ENCODE assay signal across 22 cellular contexts in the genomic region with DNA sequence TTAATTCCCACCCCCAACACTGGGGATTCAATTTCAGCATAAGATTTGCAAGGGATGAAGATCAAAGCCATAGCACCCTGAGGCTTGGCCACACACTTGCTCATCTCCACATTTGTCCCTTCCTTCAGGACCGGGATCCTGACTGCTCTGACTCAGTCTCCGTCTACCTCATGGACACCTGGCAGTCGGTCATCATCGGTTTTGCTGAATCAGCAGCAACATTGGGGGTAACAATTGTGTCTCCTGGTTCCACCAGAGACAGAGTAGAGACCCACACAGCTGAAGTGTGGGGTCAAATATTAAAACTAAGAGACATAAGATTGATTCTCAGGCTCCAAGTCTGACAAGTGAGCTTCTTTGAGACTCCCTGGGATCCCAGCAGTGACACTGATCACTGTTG. TPM values are rescaled to one million over a fixed set of nuclear protein-coding genes. Genes with fewer than 3 reads are reported as not detected.
A peak's percentile ranks its signal among the peaks of the same experiment; 100 is the strongest.
DNase-seq lines count a peak whose midpoint lies in the region; ATAC-seq, FAIRE-seq and TF ChIP-seq lines count a peak whose summit lies in the region.
"Had no signal": no experiment of that assay in that cellular context is flagged by ENCODE, and none has a peak within 500 bp of the region (broad histone marks: within the 10 kb centered on the region; RNA-seq: fewer than 3 reads in every experiment).

No MANE protein-coding gene starts in this region.

- H3K79me2 ChIP-seq in HepG2 (ENCODE audit: insufficient read depth, low read length), result no peaks in the 10 kb centered on the region
- H3K79me2 ChIP-seq in DOHH2 (ENCODE audit: control insufficient read depth, low read length), result no peaks in the 10 kb centered on the region
- H3K79me2 ChIP-seq in K562 (ENCODE audit: control insufficient read depth, insufficient read depth, low read length), result no peaks in the 10 kb centered on the region

- no peak for DNase-seq in HepG2 (ENCODE audit: low spot score)
- no peak for DNase-seq in right lobe of liver
- no peak for DNase-seq in K562 (ENCODE audit: extremely low read depth in 1 of 4, low spot score in 3 of 4)
- DNase-seq in mesenteric fat pad (ENCODE audit: low spot score), result peak; percentile 24
- no peak for DNase-seq in DMS 273 treated with DMSO at 0.1 percent for 48 hours (lab: John Stamatoyannopoulos, UW)
- no peak for DNase-seq in HTR-8/SVneo (ENCODE audit: insufficient read length, low spot score)
- DNase-seq in ovary, result no peak
- DNase-seq: 8988T; CD4-positive, alpha-beta T cell; CD8-positive, alpha-beta memory T cell; DMS53; DMS79 treated with DMSO at 0.1 percent for 48 hours; GM23248; H7; HCEC 1CT had no signal

- no peaks in the 10 kb centered on the region for H3K9me2 ChIP-seq in DOHH2 (replicated peaks; ENCODE audit: control insufficient read depth, low read length)

- WGBS in HepG2 (ENCODE audit: low lambda C conversion rate), result 0% methylated on average over 2 of the region's 4 CpGs
- WGBS in right lobe of liver (ENCODE audit: insufficient coverage, low coverage, low lambda C conversion rate, missing lambda C conversion rate), result 94% methylated on average over 4 of the region's 4 CpGs
- 0% methylated on average over 4 of the region's 4 CpGs for WGBS in K562 (ENCODE audit: insufficient coverage, low coverage, missing lambda C conversion rate)
- 93 to 97% (median 93%) methylated on average over 4 of the region's 4 CpGs for WGBS in ovary, 3 donors

- BruUV-seq in HepG2 (replicated peaks; lab: Mats Ljungman, UMichigan), result no TSS peak
- BruUV-seq in K562 (replicated peaks; lab: Mats Ljungman, UMichigan), result no TSS peak

- TF ChIP-seq EP300 in HepG2 (IDR thresholded peaks at IDR 0.05; ENCODE audit: low read depth in 2 of 2, low read length in 2 of 2) (no peak), HepG2 (CRISPR knock-in tag; IDR thresholded peaks at IDR 0.05; ENCODE audit: borderline replicate concordance) (no peak), K562 (IDR thresholded peaks at IDR 0.05; ENCODE audit: low read length) (no peak), ovary (IDR thresholded peaks at IDR 0.05) (no peak)

- TF ChIP-seq POLR2A in HepG2 (IDR thresholded peaks at IDR 0.05; ENCODE audit: insufficient read depth in 1 of 2, low read depth in 2 of 2, low read length in 2 of 2), result no peak
- no peak for TF ChIP-seq POLR2A in right lobe of liver (IDR thresholded peaks at IDR 0.05)
- no peak for TF ChIP-seq POLR2A in K562 (conservative IDR thresholded peaks at IDR 0.05)
- TF ChIP-seq POLR2A in ovary (IDR thresholded peaks at IDR 0.05), result no peak

- TF ChIP-seq CTCF in HepG2 (CRISPR knock-in tag; IDR thresholded peaks at IDR 0.05) (no peak), right lobe of liver (IDR thresholded peaks at IDR 0.05) (no peak), DOHH2 (IDR thresholded peaks at IDR 0.05; ENCODE audit: low read depth, low read length, poor library complexity, severe bottlenecking) (no peak), K562 (IDR thresholded peaks at IDR 0.05 in 2 of 3, conservative IDR thresholded peaks at IDR 0.05 in 1 of 3; ENCODE audit: insufficient read depth in 2 of 3, low read depth in 1 of 3, low read length in 3 of 3) (no peak), ovary (IDR thresholded peaks at IDR 0.05) (no peak)

- TF ChIP-seq RAD21 in HepG2 (CRISPR knock-in tag; IDR thresholded peaks at IDR 0.05), result no peak
- no peak for TF ChIP-seq RAD21 in K562 (CRISPR knock-in tag; conservative IDR thresholded peaks at IDR 0.05 in 1 of 2, IDR thresholded peaks at IDR 0.05 in 1 of 2)

- no peak overlapping the region for H3K9ac ChIP-seq in HepG2 (ENCODE audit: insufficient read depth, low read depth, low read length)
- no peak overlapping the region for H3K9ac ChIP-seq in K562 (ENCODE audit: insufficient read depth in 1 of 2, low read depth in 2 of 2, low read length in 2 of 2)
- H3K9ac ChIP-seq: GM23248 had no signal

- H3K4me2 ChIP-seq in HepG2 (ENCODE audit: low read depth, low read length) (no peak overlapping the region), DOHH2 (ENCODE audit: low read length) (peak overlapping the region; percentile 15; the same call in 1 of the 2 replicates), K562 (ENCODE audit: insufficient read depth, low read length) (no peak overlapping the region)

- no peaks in the 10 kb centered on the region for H4K20me1 ChIP-seq in HepG2 (ENCODE audit: insufficient read depth, low read length)
- no peaks in the 10 kb centered on the region for H4K20me1 ChIP-seq in DOHH2 (ENCODE audit: control insufficient read depth, insufficient read depth, low read depth, low read length)
- peaks cover 13% of the 10 kb centered on the region for H4K20me1 ChIP-seq in K562 (replicated peaks; ENCODE audit: control insufficient read depth, insufficient read depth, low read length)

- no peaks in the 10 kb centered on the region for H3K9me3 ChIP-seq in HepG2 (ENCODE audit: low read length)
- H3K9me3 ChIP-seq in right lobe of liver, result no peaks in the 10 kb centered on the region
- no peaks in the 10 kb centered on the region for H3K9me3 ChIP-seq in DOHH2 (ENCODE audit: control insufficient read depth, insufficient read depth, low read length)
- H3K9me3 ChIP-seq in K562 (replicated peaks; ENCODE audit: control insufficient read depth, insufficient read depth, low read depth, low read length), result peaks cover 10% of the 10 kb centered on the region
- H3K9me3 ChIP-seq in ovary, result no peaks in the 10 kb centered on the region

- ATAC-seq in HepG2, result no peak
- ATAC-seq in right lobe of liver, result no peak
- peak; percentile 6; the same call in 1 of the 3 replicates for ATAC-seq in K562

- H3K27me3 ChIP-seq in HepG2 (ENCODE audit: control insufficient read depth in 1 of 2, insufficient read depth in 2 of 2, low read length in 2 of 2), result peaks cover 1 to 13% of the 10 kb centered on the region in 2 experiments; a peak in 4 of 5 replicates
- H3K27me3 ChIP-seq in right lobe of liver, result no peaks in the 10 kb centered on the region
- no peaks in the 10 kb centered on the region for H3K27me3 ChIP-seq in DOHH2 (ENCODE audit: control insufficient read depth, low read length)
- peaks cover 22 to 26% of the 10 kb centered on the region in 2 experiments for H3K27me3 ChIP-seq in K562 (ENCODE audit: control insufficient read depth in 2 of 2, insufficient read depth in 2 of 2, low read length in 2 of 2)
- H3K27me3 ChIP-seq in ovary, result no peaks in the 10 kb centered on the region

- in situ Hi-C loops in HepG2 (cut with HindIII; ENCODE audit: extremely low pct_ligation_motif_present, low pct_unique_long_range_greater_than_20kb) (no loop called here), K562 (cut with MboI) (loop anchor here (25.0 kb wide), 1 partner anchor 1392 kb away; no protein-coding TSS in a partner anchor)

- H2AFZ ChIP-seq in HepG2 (ENCODE audit: low read length) (no peak overlapping the region), K562 (ENCODE audit: low read depth, low read length) (no peak overlapping the region)
- H2AFZ ChIP-seq: GM23248 had no signal

- H3K4me3 ChIP-seq in HepG2 (replicated peaks in 1 of 3; ENCODE audit: insufficient read depth in 1 of 3, low read depth in 2 of 3, low read length in 3 of 3) (no peak overlapping the region), right lobe of liver (no peak overlapping the region), DOHH2 (ENCODE audit: low read length) (no peak overlapping the region), K562 (no peak overlapping the region), ovary (no peak overlapping the region)
- H3K4me3 ChIP-seq: GM23248 had no signal

- CTCF ChIA-PET in HepG2 (lab: Yijun Ruan, JAX; ENCODE audit: low intra/inter-chr PET ratio, low total read pairs), result no interaction called here
- CTCF ChIA-PET in K562 (lab: Yijun Ruan, JAX; ENCODE audit: low intra/inter-chr PET ratio), result interaction anchor here (1.6 kb wide), 1 partner anchor 9 kb away, joined by 5 read pairs; no protein-coding TSS in a partner anchor

- intact Hi-C loops in HepG2 (cut with micrococcal nuclease; ENCODE audit: unreplicated experiment) (no loop called here), right lobe of liver (cut with DNase I) (no loop called here), K562 (cut with micrococcal nuclease) (no loop called here), ovary (cut with DNase I) (no loop called here)

- no peaks in the 10 kb centered on the region for H3F3A ChIP-seq in DOHH2 (ENCODE audit: control insufficient read depth, insufficient read depth)

- POLR2A ChIA-PET in HepG2 (lab: Yijun Ruan, JAX) (no interaction called here), K562 (lab: Yijun Ruan, JAX) (interaction anchor here (0.9 to 2.9 kb wide), 6 partner anchors 9 to 42 kb away, joined by 3 to 27 read pairs (median 12); no protein-coding TSS in a partner anchor)

- FAIRE-seq in HepG2 (lab: Jason Lieb, UNC) (no peak), K562 (lab: Jason Lieb, UNC) (no peak), HTR-8/SVneo (lab: Jason Lieb, UNC) (no peak)
- FAIRE-seq: D721Med, G401.6, H1 had no signal

- no peaks in the 10 kb centered on the region for H3K9me1 ChIP-seq in K562 (ENCODE audit: control insufficient read depth, insufficient read depth, low read length)

- H3K27ac ChIP-seq in HepG2 (ENCODE audit: extremely low read length, insufficient read depth, low read length) (no peak overlapping the region), right lobe of liver (no peak overlapping the region), DOHH2 (ENCODE audit: low read depth, low read length) (no peak overlapping the region), K562 (ENCODE audit: extremely low read depth, low read depth, low read length) (no peak overlapping the region), ovary (no peak overlapping the region)
- H3K27ac ChIP-seq: GM23248 had no signal

- H3K4me1 ChIP-seq in HepG2 (ENCODE audit: insufficient read depth, low read length) (no peaks in the 10 kb centered on the region), right lobe of liver (no peaks in the 10 kb centered on the region), DOHH2 (ENCODE audit: control insufficient read depth, low read length) (peaks cover 44% of the 10 kb centered on the region), K562 (replicated peaks in 1 of 2; ENCODE audit: control insufficient read depth in 2 of 2, insufficient read depth in 2 of 2, low read length in 2 of 2) (peaks cover 0 to 6% of the 10 kb centered on the region in 2 experiments; a peak in 3 of 5 replicates), ovary (ENCODE audit: insufficient read depth) (peaks cover 2% of the 10 kb centered on the region)

- H3K36me3 ChIP-seq in HepG2 (replicated peaks in 1 of 2; ENCODE audit: control insufficient read depth in 1 of 2, insufficient read depth in 2 of 2, low read length in 2 of 2) (no peaks in the 10 kb centered on the region), right lobe of liver (no peaks in the 10 kb centered on the region), DOHH2 (ENCODE audit: control insufficient read depth, low read length) (no peaks in the 10 kb centered on the region), K562 (ENCODE audit: control insufficient read depth, insufficient read depth, low read length) (no peaks in the 10 kb centered on the region), ovary (no peaks in the 10 kb centered on the region)

RNA-seq across cellular contexts. Expression of a gene that starts 34.6 kb away (rescaled TPM):
- not detected in 2 replicates for total RNA-seq in HepG2 (2016; rRNA removed; fragmentation: Illumina TruSeq; extraction: Trizol)
- not detected in 2 replicates for total RNA-seq in HepG2 (2016; cell fraction: cytosol; rRNA removed; fragmentation: Illumina TruSeq; extraction: Trizol; ENCODE audit: low read depth)
- not detected in 2 replicates for total RNA-seq in HepG2 (2016; cell fraction: insoluble cytoplasmic fraction; rRNA removed; fragmentation: Illumina TruSeq; extraction: Trizol)
- not detected in 2 replicates for total RNA-seq in HepG2 (2016; cell fraction: membrane; rRNA removed; fragmentation: Illumina TruSeq; extraction: Trizol)
- total RNA-seq in HepG2 (2016; cell fraction: nucleus; rRNA removed; fragmentation: Illumina TruSeq; extraction: Trizol), result not detected in 2 replicates
- polyA plus RNA-seq in HepG2 (2011; rRNA removed), result not detected in 2 replicates
- 0.06 and 0.07 TPM in 2 replicates for polyA plus RNA-seq in HepG2 (2011; cell fraction: cytosol; rRNA removed)
- polyA plus RNA-seq in HepG2 (2011; cell fraction: nucleus; rRNA removed), result 0.43 TPM in 1 of 2 replicates, not detected in the other
- not detected in 2 replicates for polyA plus RNA-seq in HepG2 (2012)
- polyA plus RNA-seq in HepG2 (2016; cell fraction: cytosol; fragmentation: Illumina TruSeq; extraction: Trizol; ENCODE audit: low read depth), result not detected in 2 replicates
- not detected in 2 replicates for polyA plus RNA-seq in HepG2 (2016; cell fraction: insoluble cytoplasmic fraction; fragmentation: Illumina TruSeq; extraction: Trizol; ENCODE audit: low read depth)
- polyA plus RNA-seq in HepG2 (2016; cell fraction: membrane; fragmentation: Illumina TruSeq; extraction: Trizol; ENCODE audit: low read depth), result not detected in 2 replicates
- not detected in 2 replicates for polyA plus RNA-seq in HepG2 (2016; cell fraction: nucleus; fragmentation: Illumina TruSeq; extraction: Trizol; ENCODE audit: insufficient read depth, low read depth)
- not detected in 2 replicates for polyA minus RNA-seq in HepG2 (2011; rRNA and poly(A)+ RNA removed; ENCODE audit: low replicate concordance)
- not detected in 2 replicates for polyA minus RNA-seq in HepG2 (2011; cell fraction: cytosol; rRNA and poly(A)+ RNA removed)
- not detected in 2 replicates for polyA minus RNA-seq in HepG2 (2011; cell fraction: nucleus; rRNA and poly(A)+ RNA removed)
- total RNA-seq in right lobe of liver, result not detected
- not detected in 2 replicates for total RNA-seq in K562 (2011; cell fraction: chromatin; rRNA removed; ENCODE audit: low replicate concordance)
- not detected in 2 replicates for total RNA-seq in K562 (2011; cell fraction: nucleolus; rRNA removed)
- not detected in 2 replicates for total RNA-seq in K562 (2011; cell fraction: nucleoplasm; rRNA removed)
- not detected in 2 replicates for total RNA-seq in K562 (2014; rRNA removed)
- not detected in 2 replicates for total RNA-seq in K562 (2014; rRNA removed; fragmentation: Illumina TruSeq; extraction: Trizol)
- not detected in 2 replicates for total RNA-seq in K562 (2015; rRNA removed; fragmentation: Illumina TruSeq; extraction: Trizol)
- total RNA-seq in K562 (2021), result not detected in 2 replicates
- polyA plus RNA-seq in K562 (2011; rRNA removed), result not detected in 2 replicates
- polyA plus RNA-seq in K562 (2011; cell fraction: cytosol; rRNA removed), result not detected in 2 replicates
- not detected in 2 replicates for polyA plus RNA-seq in K562 (2011; cell fraction: nucleus; rRNA removed)
- polyA plus RNA-seq in K562 (2012), result not detected in 2 replicates
- not detected in 2 replicates for polyA plus RNA-seq in K562 (2014; fragmentation: Illumina TruSeq; extraction: Trizol)
- polyA plus RNA-seq in K562 (2014; fragmentation: Nextera tagmentation; extraction: Ambion mirVana), result not detected
- polyA plus RNA-seq in K562 (2014; rRNA removed), result not detected in 2 replicates
- not detected in 2 replicates for polyA minus RNA-seq in K562 (2011; rRNA and poly(A)+ RNA removed)
- not detected in 2 replicates for polyA minus RNA-seq in K562 (2011; cell fraction: cytosol; rRNA and poly(A)+ RNA removed)
- polyA minus RNA-seq in K562 (2011; cell fraction: nucleus; rRNA and poly(A)+ RNA removed), result not detected in 2 replicates
- not detected for total RNA-seq in mesenteric fat pad
- total RNA-seq in ovary, result not detected
- not detected for polyA plus RNA-seq in ovary
- total RNA-seq: A673; CD4-positive, alpha-beta T cell; CD8-positive, alpha-beta memory T cell; GM23248; H1; H7 had no signal
- polyA plus RNA-seq: BJ; CD14-positive monocyte; CD8-positive, alpha-beta memory T cell; GM23248; H1 had no signal
